ENCODE assay signal across 15 cellular contexts in genomic region chr17:18117974-18118632, GRCh38.
"Had no signal": no experiment of that assay in that cellular context is flagged by ENCODE, and none has a peak within 500 bp of the region (broad histone marks: within the 10 kb centered on the region; RNA-seq: fewer than 3 reads in every experiment).

No MANE protein-coding gene starts in this region.

- H3K27me3 ChIP-seq: ascending aorta, cardiac muscle cell, colonic mucosa had no signal

- H3K4me3 ChIP-seq: ascending aorta, cardiac muscle cell, colonic mucosa, gastroesophageal sphincter, mucosa of descending colon, skin epidermis had no signal

- H3K9me3 ChIP-seq: ascending aorta, colonic mucosa, gastroesophageal sphincter had no signal

- H3K27ac ChIP-seq: ascending aorta, cardiac muscle cell, colonic mucosa, gastroesophageal sphincter, skin epidermis had no signal

- H3K4me3 Mint-ChIP-seq: activated CD4-positive, alpha-beta memory T cell treated with anti-CD3 and anti-CD28 coated beads for 36 hours; activated naive CD8-positive, alpha-beta T cell treated with anti-CD3 and anti-CD28 coated beads, Interleukin-2, amount 10 ng/mL, durations not matched to agents 7 days and 5 days; natural killer cell treated with Interleukin-12 subunit alpha and Interleukin-12 subunit beta and Interleukin-15 and Interleukin-18, amount 100 ng/mL, for 72 hours had no signal

- H3K36me3 ChIP-seq: ascending aorta, cardiac muscle cell, colonic mucosa, gastroesophageal sphincter had no signal

- DNase-seq: activated CD4-positive, alpha-beta memory T cell treated with anti-CD3 and anti-CD28 coated beads for 36 hours; activated CD4-positive, CD25-positive, alpha-beta regulatory T cell treated with anti-CD3 and anti-CD28 coated beads, Interleukin-2, amount 50 U/mL, for 72 hours; activated gamma-delta T cell; activated naive CD8-positive, alpha-beta T cell treated with anti-CD3 and anti-CD28 coated beads, Interleukin-2, amount 10 ng/mL, durations not matched to agents 7 days and 5 days; activated T-cell treated with anti-CD3 and anti-CD28 coated beads, Interleukin-2, amount 50 U/mL, for 48 hours; colonic mucosa; effector CD4-positive, alpha-beta T cell; kidney glomerular epithelial cell; mucosa of descending colon; SW 1271 had no signal

- ATAC-seq: gastroesophageal sphincter; mucosa of descending colon; natural killer cell treated with Interleukin-12 subunit alpha and Interleukin-12 subunit beta and Interleukin-15 and Interleukin-18, amount 100 ng/mL, for 72 hours had no signal

- H3K9me3 Mint-ChIP-seq: activated naive CD8-positive, alpha-beta T cell treated with anti-CD3 and anti-CD28 coated beads, Interleukin-2, amount 10 ng/mL, durations not matched to agents 7 days and 5 days; natural killer cell treated with Interleukin-12 subunit alpha and Interleukin-12 subunit beta and Interleukin-15 and Interleukin-18, amount 100 ng/mL, for 72 hours had no signal

- H3K36me3 Mint-ChIP-seq: activated CD4-positive, alpha-beta memory T cell treated with anti-CD3 and anti-CD28 coated beads for 36 hours; activated naive CD8-positive, alpha-beta T cell treated with anti-CD3 and anti-CD28 coated beads, Interleukin-2, amount 10 ng/mL, durations not matched to agents 7 days and 5 days; natural killer cell treated with Interleukin-12 subunit alpha and Interleukin-12 subunit beta and Interleukin-15 and Interleukin-18, amount 100 ng/mL, for 72 hours had no signal

- H3K27me3 Mint-ChIP-seq: activated CD4-positive, alpha-beta memory T cell treated with anti-CD3 and anti-CD28 coated beads for 36 hours; activated naive CD8-positive, alpha-beta T cell treated with anti-CD3 and anti-CD28 coated beads, Interleukin-2, amount 10 ng/mL, durations not matched to agents 7 days and 5 days; natural killer cell treated with Interleukin-12 subunit alpha and Interleukin-12 subunit beta and Interleukin-15 and Interleukin-18, amount 100 ng/mL, for 72 hours had no signal

- H3K4me1 ChIP-seq: ascending aorta, colonic mucosa, gastroesophageal sphincter had no signal

- H3K27ac Mint-ChIP-seq: activated CD4-positive, alpha-beta memory T cell treated with anti-CD3 and anti-CD28 coated beads for 36 hours; activated naive CD8-positive, alpha-beta T cell treated with anti-CD3 and anti-CD28 coated beads, Interleukin-2, amount 10 ng/mL, durations not matched to agents 7 days and 5 days; natural killer cell treated with Interleukin-12 subunit alpha and Interleukin-12 subunit beta and Interleukin-15 and Interleukin-18, amount 100 ng/mL, for 72 hours had no signal
